ENCODE assay signal across 26 cellular contexts in genomic region chr7:123573371-123573770, GRCh38. TPM values are rescaled to one million over a fixed set of nuclear protein-coding genes. Genes with fewer than 3 reads are reported as not detected.
"Had no signal": no experiment of that assay in that cellular context is flagged by ENCODE, and none has a peak within 500 bp of the region (broad histone marks: within the 10 kb centered on the region; RNA-seq: fewer than 3 reads in every experiment).

No MANE protein-coding gene starts in this region.

- H3K9me3 ChIP-seq: breast epithelium, esophagus squamous epithelium, suprapubic skin, tibial artery, upper lobe of right lung had no signal

- H3K27ac Mint-ChIP-seq: activated CD8-positive, alpha-beta T cell treated with anti-CD3 and anti-CD28 coated beads for 36 hours; activated naive CD4-positive, alpha-beta T cell treated with anti-CD3 and anti-CD28 coated beads, Interleukin-2, amount 50 U/mL, for 72 hours; activated T-cell treated with anti-CD3 and anti-CD28 coated beads, Interleukin-2, amount 50 U/mL, for 72 hours; dendritic cell treated with granulocyte-macrophage colony-stimulating factor and Interleukin-4, amounts not matched to agents 40 ng/mL and 50 ng/mL, for 4 days had no signal

- H3K27ac ChIP-seq: breast epithelium, epithelial cell of prostate, esophagus squamous epithelium, hepatocyte, suprapubic skin, tibial artery, upper lobe of right lung had no signal

- H3K9me3 Mint-ChIP-seq: activated CD8-positive, alpha-beta T cell treated with anti-CD3 and anti-CD28 coated beads for 36 hours; activated naive CD4-positive, alpha-beta T cell treated with anti-CD3 and anti-CD28 coated beads, Interleukin-2, amount 50 U/mL, for 72 hours; activated T-cell treated with anti-CD3 and anti-CD28 coated beads, Interleukin-2, amount 50 U/mL, for 72 hours; central memory CD8-positive, alpha-beta T cell; dendritic cell treated with granulocyte-macrophage colony-stimulating factor and Interleukin-4, amounts not matched to agents 40 ng/mL and 50 ng/mL, for 4 days; naive B cell had no signal

- H3K4me1 ChIP-seq: breast epithelium, esophagus squamous epithelium, suprapubic skin, tibial artery, upper lobe of right lung had no signal

- ATAC-seq: activated CD8-positive, alpha-beta T cell treated with anti-CD3 and anti-CD28 coated beads for 36 hours; activated naive CD4-positive, alpha-beta T cell treated with anti-CD3 and anti-CD28 coated beads, Interleukin-2, amount 50 U/mL, for 72 hours; activated T-cell treated with anti-CD3 and anti-CD28 coated beads, Interleukin-2, amount 50 U/mL, for 72 hours; left ventricle myocardium superior; right cardiac atrium; upper lobe of right lung had no signal

- DNase-seq: activated CD4-positive, alpha-beta T cell treated with anti-CD3 and anti-CD28 coated beads for 1 hour; activated CD4-positive, alpha-beta T cell treated with anti-CD3 and anti-CD28 coated beads, Interleukin-2, amount 50 U/mL, for 1 hour; activated CD8-positive, alpha-beta T cell treated with anti-CD3 and anti-CD28 coated beads for 36 hours; activated naive CD4-positive, alpha-beta T cell; activated T-cell treated with anti-CD3 and anti-CD28 coated beads, Interleukin-2, amount 50 U/mL, for 72 hours; effector CD4-positive, alpha-beta T cell; esophagus squamous epithelium; left ventricle myocardium superior; naive B cell; occipital lobe; posterior cingulate gyrus; right cardiac atrium; stimulated activated naive CD4-positive, alpha-beta T cell; T-helper 2 cell; tibial artery; upper lobe of right lung had no signal

- H3K79me2 ChIP-seq: hepatocyte had no signal

- H3K4me3 ChIP-seq: breast epithelium, esophagus squamous epithelium, hepatocyte, suprapubic skin, tibial artery, upper lobe of right lung had no signal

- H3K36me3 ChIP-seq: breast epithelium, esophagus squamous epithelium, suprapubic skin, tibial artery, upper lobe of right lung had no signal

- H2AFZ ChIP-seq: hepatocyte had no signal

- H3K4me3 Mint-ChIP-seq: activated CD8-positive, alpha-beta T cell treated with anti-CD3 and anti-CD28 coated beads for 36 hours; activated T-cell treated with anti-CD3 and anti-CD28 coated beads, Interleukin-2, amount 50 U/mL, for 72 hours; central memory CD8-positive, alpha-beta T cell; dendritic cell treated with granulocyte-macrophage colony-stimulating factor and Interleukin-4, amounts not matched to agents 40 ng/mL and 50 ng/mL, for 4 days; naive B cell had no signal

- H3K4me1 Mint-ChIP-seq: central memory CD8-positive, alpha-beta T cell had no signal

- H3K36me3 Mint-ChIP-seq: activated naive CD4-positive, alpha-beta T cell treated with anti-CD3 and anti-CD28 coated beads, Interleukin-2, amount 50 U/mL, for 72 hours; naive B cell had no signal

- H3K27me3 ChIP-seq: breast epithelium, hepatocyte, suprapubic skin, tibial artery, upper lobe of right lung had no signal

- H3K4me2 ChIP-seq: hepatocyte had no signal

RNA-seq across cellular contexts. Expression of gene ASB15, which starts 28.2 kb away (rescaled TPM):
- total RNA-seq: activated CD8-positive, alpha-beta T cell treated with anti-CD3 and anti-CD28 coated beads for 36 hours; activated naive CD4-positive, alpha-beta T cell treated with anti-CD3 and anti-CD28 coated beads, Interleukin-2, amount 50 U/mL, for 72 hours; activated T-cell treated with anti-CD3 and anti-CD28 coated beads, Interleukin-2, amount 50 U/mL, for 72 hours; esophagus squamous epithelium; frontal cortex; hepatocyte; lung microvascular endothelial cell; occipital lobe; suprapubic skin; upper lobe of right lung had no signal
- polyA plus RNA-seq: hepatocyte, neural cell had no signal
